ENCODE assay signal across 1 cellular context in the genomic region with DNA sequence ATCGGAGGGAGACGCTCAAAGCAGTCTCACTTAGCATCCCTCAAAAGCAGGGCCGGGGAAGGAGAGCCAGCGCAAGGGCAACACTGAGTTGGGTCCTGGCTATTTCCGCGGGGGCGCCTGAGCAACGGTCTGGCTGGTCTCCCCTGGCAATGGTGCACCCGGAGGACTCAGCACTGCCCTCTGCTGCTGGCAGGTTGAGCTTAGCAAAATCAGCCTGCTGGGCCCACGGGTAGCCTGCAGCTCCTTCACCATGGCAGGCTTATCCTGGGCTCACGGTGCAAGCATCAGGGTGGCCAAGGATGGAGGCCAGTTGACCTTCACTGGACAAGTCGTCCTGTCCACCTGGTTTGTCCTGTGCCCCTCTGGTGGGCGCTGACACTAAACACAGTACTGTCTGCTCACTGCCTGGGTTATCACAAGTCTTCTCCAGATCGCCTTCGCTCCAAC.
TF ChIP-seq lines count a peak whose summit lies in the region.

No MANE protein-coding gene starts in this region.

TF ChIP-seq in HepG2, 621 proteins besides CTCF, POLR2A, EP300 and RAD21 (continued from another document and continues in another):
- TF ChIP-seq, protein P1, sequence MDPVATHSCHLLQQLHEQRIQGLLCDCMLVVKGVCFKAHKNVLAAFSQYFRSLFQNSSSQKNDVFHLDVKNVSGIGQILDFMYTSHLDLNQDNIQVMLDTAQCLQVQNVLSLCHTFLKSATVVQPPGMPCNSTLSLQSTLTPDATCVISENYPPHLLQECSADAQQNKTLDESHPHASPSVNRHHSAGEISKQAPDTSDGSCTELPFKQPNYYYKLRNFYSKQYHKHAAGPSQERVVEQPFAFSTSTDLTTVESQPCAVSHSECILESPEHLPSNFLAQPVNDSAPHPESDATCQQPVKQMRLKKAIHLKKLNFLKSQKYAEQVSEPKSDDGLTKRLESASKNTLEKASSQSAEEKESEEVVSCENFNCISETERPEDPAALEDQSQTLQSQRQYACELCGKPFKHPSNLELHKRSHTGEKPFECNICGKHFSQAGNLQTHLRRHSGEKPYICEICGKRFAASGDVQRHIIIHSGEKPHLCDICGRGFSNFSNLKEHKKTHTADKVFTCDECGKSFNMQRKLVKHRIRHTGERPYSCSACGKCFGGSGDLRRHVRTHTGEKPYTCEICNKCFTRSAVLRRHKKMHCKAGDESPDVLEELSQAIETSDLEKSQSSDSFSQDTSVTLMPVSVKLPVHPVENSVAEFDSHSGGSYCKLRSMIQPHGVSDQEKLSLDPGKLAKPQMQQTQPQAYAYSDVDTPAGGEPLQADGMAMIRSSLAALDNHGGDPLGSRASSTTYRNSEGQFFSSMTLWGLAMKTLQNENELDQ (CRISPR knock-in tag; IDR thresholded peaks at IDR 0.05; ENCODE audit: borderline replicate concordance), result 0 out of 2 replicates have a peak, but pooled peaks have one; percentile 19
- TF ChIP-seq XRCC5 (optimal IDR thresholded peaks at IDR 0.05; ENCODE audit: low read length) (peak; percentile 59), BHLHE40 (IDR thresholded peaks at IDR 0.05; ENCODE audit: low read length) (0 out of 2 replicates have a peak, but pooled peaks have one; percentile 7), MTA1 (CRISPR knock-in tag; IDR thresholded peaks at IDR 0.05; ENCODE audit: borderline replicate concordance) (no peak; the same call in 1 of the 2 replicates), RFXAP (CRISPR knock-in tag; IDR thresholded peaks at IDR 0.05; ENCODE audit: borderline replicate concordance) (0 out of 2 replicates have a peak, but pooled peaks have one; percentile 27), ZNF234 (CRISPR knock-in tag; conservative IDR thresholded peaks at IDR 0.05) (no peak), RAD51 (IDR thresholded peaks at IDR 0.05; ENCODE audit: borderline replicate concordance) (no peak), GATAD1 (CRISPR knock-in tag; IDR thresholded peaks at IDR 0.05) (0 out of 2 replicates have a peak, but pooled peaks have one; percentile 22), ZMYM3 (CRISPR knock-in tag; IDR thresholded peaks at IDR 0.05) (0 out of 2 replicates have a peak, but pooled peaks have one; percentile 20), ZNF788 (CRISPR knock-in tag; IDR thresholded peaks at IDR 0.05; ENCODE audit: borderline replicate concordance) (peak; percentile 50; the same call in 1 of the 2 replicates), ZNF451 (CRISPR knock-in tag; IDR thresholded peaks at IDR 0.05) (0 out of 2 replicates have a peak, but pooled peaks have one; percentile 40), YY1 (IDR thresholded peaks at IDR 0.05; ENCODE audit: insufficient read depth, insufficient replicate concordance, low read depth, low read length) (peak; percentile 27), KDM5B (CRISPR knock-in tag; IDR thresholded peaks at IDR 0.05; ENCODE audit: borderline replicate concordance) (0 out of 2 replicates have a peak, but pooled peaks have one; percentile 41)
- TF ChIP-seq, protein P2, sequence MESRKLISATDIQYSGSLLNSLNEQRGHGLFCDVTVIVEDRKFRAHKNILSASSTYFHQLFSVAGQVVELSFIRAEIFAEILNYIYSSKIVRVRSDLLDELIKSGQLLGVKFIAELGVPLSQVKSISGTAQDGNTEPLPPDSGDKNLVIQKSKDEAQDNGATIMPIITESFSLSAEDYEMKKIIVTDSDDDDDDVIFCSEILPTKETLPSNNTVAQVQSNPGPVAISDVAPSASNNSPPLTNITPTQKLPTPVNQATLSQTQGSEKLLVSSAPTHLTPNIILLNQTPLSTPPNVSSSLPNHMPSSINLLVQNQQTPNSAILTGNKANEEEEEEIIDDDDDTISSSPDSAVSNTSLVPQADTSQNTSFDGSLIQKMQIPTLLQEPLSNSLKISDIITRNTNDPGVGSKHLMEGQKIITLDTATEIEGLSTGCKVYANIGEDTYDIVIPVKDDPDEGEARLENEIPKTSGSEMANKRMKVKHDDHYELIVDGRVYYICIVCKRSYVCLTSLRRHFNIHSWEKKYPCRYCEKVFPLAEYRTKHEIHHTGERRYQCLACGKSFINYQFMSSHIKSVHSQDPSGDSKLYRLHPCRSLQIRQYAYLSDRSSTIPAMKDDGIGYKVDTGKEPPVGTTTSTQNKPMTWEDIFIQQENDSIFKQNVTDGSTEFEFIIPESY (CRISPR knock-in tag; IDR thresholded peaks at IDR 0.05), result peak; percentile 97
- TF ChIP-seq, protein P3, sequence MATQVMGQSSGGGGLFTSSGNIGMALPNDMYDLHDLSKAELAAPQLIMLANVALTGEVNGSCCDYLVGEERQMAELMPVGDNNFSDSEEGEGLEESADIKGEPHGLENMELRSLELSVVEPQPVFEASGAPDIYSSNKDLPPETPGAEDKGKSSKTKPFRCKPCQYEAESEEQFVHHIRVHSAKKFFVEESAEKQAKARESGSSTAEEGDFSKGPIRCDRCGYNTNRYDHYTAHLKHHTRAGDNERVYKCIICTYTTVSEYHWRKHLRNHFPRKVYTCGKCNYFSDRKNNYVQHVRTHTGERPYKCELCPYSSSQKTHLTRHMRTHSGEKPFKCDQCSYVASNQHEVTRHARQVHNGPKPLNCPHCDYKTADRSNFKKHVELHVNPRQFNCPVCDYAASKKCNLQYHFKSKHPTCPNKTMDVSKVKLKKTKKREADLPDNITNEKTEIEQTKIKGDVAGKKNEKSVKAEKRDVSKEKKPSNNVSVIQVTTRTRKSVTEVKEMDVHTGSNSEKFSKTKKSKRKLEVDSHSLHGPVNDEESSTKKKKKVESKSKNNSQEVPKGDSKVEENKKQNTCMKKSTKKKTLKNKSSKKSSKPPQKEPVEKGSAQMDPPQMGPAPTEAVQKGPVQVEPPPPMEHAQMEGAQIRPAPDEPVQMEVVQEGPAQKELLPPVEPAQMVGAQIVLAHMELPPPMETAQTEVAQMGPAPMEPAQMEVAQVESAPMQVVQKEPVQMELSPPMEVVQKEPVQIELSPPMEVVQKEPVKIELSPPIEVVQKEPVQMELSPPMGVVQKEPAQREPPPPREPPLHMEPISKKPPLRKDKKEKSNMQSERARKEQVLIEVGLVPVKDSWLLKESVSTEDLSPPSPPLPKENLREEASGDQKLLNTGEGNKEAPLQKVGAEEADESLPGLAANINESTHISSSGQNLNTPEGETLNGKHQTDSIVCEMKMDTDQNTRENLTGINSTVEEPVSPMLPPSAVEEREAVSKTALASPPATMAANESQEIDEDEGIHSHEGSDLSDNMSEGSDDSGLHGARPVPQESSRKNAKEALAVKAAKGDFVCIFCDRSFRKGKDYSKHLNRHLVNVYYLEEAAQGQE (IDR thresholded peaks at IDR 0.05; ENCODE audit: borderline replicate concordance in 1 of 2, low read depth in 1 of 2, low read length in 2 of 2), result no peak
- TF ChIP-seq, protein P4, sequence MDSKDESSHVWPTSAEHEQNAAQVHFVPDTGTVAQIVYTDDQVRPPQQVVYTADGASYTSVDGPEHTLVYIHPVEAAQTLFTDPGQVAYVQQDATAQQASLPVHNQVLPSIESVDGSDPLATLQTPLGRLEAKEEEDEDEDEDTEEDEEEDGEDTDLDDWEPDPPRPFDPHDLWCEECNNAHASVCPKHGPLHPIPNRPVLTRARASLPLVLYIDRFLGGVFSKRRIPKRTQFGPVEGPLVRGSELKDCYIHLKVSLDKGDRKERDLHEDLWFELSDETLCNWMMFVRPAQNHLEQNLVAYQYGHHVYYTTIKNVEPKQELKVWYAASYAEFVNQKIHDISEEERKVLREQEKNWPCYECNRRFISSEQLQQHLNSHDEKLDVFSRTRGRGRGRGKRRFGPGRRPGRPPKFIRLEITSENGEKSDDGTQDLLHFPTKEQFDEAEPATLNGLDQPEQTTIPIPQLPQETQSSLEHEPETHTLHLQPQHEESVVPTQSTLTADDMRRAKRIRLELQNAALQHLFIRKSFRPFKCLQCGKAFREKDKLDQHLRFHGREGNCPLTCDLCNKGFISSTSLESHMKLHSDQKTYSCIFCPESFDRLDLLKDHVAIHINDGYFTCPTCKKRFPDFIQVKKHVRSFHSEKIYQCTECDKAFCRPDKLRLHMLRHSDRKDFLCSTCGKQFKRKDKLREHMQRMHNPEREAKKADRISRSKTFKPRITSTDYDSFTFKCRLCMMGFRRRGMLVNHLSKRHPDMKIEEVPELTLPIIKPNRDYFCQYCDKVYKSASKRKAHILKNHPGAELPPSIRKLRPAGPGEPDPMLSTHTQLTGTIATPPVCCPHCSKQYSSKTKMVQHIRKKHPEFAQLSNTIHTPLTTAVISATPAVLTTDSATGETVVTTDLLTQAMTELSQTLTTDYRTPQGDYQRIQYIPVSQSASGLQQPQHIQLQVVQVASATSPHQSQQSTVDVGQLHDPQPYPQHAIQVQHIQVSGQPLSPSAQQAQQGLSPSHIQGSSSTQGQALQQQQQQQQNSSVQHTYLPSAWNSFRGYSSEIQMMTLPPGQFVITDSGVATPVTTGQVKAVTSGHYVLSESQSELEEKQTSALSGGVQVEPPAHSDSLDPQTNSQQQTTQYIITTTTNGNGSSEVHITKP (CRISPR knock-in tag; IDR thresholded peaks at IDR 0.05; ENCODE audit: low read depth), result peak; percentile 63
- TF ChIP-seq, protein P5, sequence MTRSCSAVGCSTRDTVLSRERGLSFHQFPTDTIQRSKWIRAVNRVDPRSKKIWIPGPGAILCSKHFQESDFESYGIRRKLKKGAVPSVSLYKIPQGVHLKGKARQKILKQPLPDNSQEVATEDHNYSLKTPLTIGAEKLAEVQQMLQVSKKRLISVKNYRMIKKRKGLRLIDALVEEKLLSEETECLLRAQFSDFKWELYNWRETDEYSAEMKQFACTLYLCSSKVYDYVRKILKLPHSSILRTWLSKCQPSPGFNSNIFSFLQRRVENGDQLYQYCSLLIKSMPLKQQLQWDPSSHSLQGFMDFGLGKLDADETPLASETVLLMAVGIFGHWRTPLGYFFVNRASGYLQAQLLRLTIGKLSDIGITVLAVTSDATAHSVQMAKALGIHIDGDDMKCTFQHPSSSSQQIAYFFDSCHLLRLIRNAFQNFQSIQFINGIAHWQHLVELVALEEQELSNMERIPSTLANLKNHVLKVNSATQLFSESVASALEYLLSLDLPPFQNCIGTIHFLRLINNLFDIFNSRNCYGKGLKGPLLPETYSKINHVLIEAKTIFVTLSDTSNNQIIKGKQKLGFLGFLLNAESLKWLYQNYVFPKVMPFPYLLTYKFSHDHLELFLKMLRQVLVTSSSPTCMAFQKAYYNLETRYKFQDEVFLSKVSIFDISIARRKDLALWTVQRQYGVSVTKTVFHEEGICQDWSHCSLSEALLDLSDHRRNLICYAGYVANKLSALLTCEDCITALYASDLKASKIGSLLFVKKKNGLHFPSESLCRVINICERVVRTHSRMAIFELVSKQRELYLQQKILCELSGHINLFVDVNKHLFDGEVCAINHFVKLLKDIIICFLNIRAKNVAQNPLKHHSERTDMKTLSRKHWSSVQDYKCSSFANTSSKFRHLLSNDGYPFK (CRISPR knock-in tag; IDR thresholded peaks at IDR 0.05; ENCODE audit: borderline replicate concordance), result 0 out of 2 replicates have a peak, but pooled peaks have one; percentile 26
- TF ChIP-seq, protein P6, sequence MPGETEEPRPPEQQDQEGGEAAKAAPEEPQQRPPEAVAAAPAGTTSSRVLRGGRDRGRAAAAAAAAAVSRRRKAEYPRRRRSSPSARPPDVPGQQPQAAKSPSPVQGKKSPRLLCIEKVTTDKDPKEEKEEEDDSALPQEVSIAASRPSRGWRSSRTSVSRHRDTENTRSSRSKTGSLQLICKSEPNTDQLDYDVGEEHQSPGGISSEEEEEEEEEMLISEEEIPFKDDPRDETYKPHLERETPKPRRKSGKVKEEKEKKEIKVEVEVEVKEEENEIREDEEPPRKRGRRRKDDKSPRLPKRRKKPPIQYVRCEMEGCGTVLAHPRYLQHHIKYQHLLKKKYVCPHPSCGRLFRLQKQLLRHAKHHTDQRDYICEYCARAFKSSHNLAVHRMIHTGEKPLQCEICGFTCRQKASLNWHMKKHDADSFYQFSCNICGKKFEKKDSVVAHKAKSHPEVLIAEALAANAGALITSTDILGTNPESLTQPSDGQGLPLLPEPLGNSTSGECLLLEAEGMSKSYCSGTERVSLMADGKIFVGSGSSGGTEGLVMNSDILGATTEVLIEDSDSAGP (CRISPR knock-in tag; IDR thresholded peaks at IDR 0.05; ENCODE audit: borderline replicate concordance), result 0 out of 2 replicates have a peak, but pooled peaks have one; percentile 48
- TF ChIP-seq, protein P7, sequence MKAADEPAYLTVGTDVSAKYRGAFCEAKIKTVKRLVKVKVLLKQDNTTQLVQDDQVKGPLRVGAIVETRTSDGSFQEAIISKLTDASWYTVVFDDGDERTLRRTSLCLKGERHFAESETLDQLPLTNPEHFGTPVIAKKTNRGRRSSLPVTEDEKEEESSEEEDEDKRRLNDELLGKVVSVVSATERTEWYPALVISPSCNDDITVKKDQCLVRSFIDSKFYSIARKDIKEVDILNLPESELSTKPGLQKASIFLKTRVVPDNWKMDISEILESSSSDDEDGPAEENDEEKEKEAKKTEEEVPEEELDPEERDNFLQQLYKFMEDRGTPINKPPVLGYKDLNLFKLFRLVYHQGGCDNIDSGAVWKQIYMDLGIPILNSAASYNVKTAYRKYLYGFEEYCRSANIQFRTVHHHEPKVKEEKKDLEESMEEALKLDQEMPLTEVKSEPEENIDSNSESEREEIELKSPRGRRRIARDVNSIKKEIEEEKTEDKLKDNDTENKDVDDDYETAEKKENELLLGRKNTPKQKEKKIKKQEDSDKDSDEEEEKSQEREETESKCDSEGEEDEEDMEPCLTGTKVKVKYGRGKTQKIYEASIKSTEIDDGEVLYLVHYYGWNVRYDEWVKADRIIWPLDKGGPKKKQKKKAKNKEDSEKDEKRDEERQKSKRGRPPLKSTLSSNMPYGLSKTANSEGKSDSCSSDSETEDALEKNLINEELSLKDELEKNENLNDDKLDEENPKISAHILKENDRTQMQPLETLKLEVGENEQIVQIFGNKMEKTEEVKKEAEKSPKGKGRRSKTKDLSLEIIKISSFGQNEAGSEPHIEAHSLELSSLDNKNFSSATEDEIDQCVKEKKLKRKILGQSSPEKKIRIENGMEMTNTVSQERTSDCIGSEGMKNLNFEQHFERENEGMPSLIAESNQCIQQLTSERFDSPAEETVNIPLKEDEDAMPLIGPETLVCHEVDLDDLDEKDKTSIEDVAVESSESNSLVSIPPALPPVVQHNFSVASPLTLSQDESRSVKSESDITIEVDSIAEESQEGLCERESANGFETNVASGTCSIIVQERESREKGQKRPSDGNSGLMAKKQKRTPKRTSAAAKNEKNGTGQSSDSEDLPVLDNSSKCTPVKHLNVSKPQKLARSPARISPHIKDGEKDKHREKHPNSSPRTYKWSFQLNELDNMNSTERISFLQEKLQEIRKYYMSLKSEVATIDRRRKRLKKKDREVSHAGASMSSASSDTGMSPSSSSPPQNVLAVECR (CRISPR knock-in tag; IDR thresholded peaks at IDR 0.05; ENCODE audit: borderline replicate concordance), result peak; percentile 23; the same call in 1 of the 2 replicates
